1 cellular context compared by ENCODE assay signal in the genomic region with DNA sequence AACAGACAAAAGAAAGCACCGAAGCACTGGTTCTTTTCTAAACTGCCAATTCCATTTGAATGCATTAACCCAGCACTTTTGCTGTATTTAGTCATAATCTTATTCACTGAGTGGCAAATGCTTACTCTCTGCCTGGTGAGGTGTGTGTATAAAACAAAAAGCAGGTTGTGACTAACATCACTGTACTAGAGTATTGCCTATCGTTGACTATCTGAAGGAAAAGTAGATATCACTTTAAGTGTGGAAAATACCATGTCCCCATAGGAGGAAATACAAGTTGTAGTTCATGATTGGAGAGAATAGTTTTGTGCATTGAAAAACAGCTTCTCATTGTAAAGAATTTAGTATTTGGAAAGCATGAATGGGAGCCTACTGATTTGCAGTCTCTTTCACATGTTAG.
TF ChIP-seq lines count a peak whose summit lies in the region.

No MANE protein-coding gene starts in this region.

TF ChIP-seq in K562, 482 proteins besides CTCF, POLR2A, EP300 and RAD21:
- TF ChIP-seq HDGF (IDR thresholded peaks at IDR 0.05), result peak; percentile 42; the same call in 1 of the 2 replicates
- TF ChIP-seq, protein P1, sequence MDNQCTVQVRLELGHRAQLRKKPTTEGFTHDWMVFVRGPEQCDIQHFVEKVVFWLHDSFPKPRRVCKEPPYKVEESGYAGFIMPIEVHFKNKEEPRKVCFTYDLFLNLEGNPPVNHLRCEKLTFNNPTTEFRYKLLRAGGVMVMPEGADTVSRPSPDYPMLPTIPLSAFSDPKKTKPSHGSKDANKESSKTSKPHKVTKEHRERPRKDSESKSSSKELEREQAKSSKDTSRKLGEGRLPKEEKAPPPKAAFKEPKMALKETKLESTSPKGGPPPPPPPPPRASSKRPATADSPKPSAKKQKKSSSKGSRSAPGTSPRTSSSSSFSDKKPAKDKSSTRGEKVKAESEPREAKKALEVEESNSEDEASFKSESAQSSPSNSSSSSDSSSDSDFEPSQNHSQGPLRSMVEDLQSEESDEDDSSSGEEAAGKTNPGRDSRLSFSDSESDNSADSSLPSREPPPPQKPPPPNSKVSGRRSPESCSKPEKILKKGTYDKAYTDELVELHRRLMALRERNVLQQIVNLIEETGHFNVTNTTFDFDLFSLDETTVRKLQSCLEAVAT (IDR thresholded peaks at IDR 0.05), result peak in 1 of 2 experiments; percentile 38; a peak in 1 of 4 replicates
- TF ChIP-seq SMARCC2 (IDR thresholded peaks at IDR 0.05; ENCODE audit: low read depth), result no peak
- TF ChIP-seq FOXK2 (conservative IDR thresholded peaks at IDR 0.05 in 1 of 2, IDR thresholded peaks at IDR 0.05 in 1 of 2; ENCODE audit: low read depth in 2 of 2), result no peak
- no peak for TF ChIP-seq PTBP1 (IDR thresholded peaks at IDR 0.05; ENCODE audit: low read depth, low read length)
- no peak for TF ChIP-seq CREB1 (IDR thresholded peaks at IDR 0.05)
- TF ChIP-seq CREB1 (CRISPR knock-in tag; IDR thresholded peaks at IDR 0.05), result no peak
- TF ChIP-seq HDAC3 (IDR thresholded peaks at IDR 0.05; ENCODE audit: borderline replicate concordance, partially characterized antibody), result no peak
- no peak for TF ChIP-seq SNRNP70 (optimal IDR thresholded peaks at IDR 0.05; ENCODE audit: low read depth, low read length)
- TF ChIP-seq, protein P2, sequence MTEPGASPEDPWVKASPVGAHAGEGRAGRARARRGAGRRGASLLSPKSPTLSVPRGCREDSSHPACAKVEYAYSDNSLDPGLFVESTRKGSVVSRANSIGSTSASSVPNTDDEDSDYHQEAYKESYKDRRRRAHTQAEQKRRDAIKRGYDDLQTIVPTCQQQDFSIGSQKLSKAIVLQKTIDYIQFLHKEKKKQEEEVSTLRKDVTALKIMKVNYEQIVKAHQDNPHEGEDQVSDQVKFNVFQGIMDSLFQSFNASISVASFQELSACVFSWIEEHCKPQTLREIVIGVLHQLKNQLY (CRISPR knock-in tag; conservative IDR thresholded peaks at IDR 0.05), result no peak
- no peak for TF ChIP-seq E2F3 (CRISPR knock-in tag; IDR thresholded peaks at IDR 0.05)
- TF ChIP-seq ZNF668 (CRISPR knock-in tag; IDR thresholded peaks at IDR 0.05), result no peak
- TF ChIP-seq ZNF263 (CRISPR knock-in tag; IDR thresholded peaks at IDR 0.05; ENCODE audit: borderline replicate concordance), result no peak
- TF ChIP-seq, protein P3, sequence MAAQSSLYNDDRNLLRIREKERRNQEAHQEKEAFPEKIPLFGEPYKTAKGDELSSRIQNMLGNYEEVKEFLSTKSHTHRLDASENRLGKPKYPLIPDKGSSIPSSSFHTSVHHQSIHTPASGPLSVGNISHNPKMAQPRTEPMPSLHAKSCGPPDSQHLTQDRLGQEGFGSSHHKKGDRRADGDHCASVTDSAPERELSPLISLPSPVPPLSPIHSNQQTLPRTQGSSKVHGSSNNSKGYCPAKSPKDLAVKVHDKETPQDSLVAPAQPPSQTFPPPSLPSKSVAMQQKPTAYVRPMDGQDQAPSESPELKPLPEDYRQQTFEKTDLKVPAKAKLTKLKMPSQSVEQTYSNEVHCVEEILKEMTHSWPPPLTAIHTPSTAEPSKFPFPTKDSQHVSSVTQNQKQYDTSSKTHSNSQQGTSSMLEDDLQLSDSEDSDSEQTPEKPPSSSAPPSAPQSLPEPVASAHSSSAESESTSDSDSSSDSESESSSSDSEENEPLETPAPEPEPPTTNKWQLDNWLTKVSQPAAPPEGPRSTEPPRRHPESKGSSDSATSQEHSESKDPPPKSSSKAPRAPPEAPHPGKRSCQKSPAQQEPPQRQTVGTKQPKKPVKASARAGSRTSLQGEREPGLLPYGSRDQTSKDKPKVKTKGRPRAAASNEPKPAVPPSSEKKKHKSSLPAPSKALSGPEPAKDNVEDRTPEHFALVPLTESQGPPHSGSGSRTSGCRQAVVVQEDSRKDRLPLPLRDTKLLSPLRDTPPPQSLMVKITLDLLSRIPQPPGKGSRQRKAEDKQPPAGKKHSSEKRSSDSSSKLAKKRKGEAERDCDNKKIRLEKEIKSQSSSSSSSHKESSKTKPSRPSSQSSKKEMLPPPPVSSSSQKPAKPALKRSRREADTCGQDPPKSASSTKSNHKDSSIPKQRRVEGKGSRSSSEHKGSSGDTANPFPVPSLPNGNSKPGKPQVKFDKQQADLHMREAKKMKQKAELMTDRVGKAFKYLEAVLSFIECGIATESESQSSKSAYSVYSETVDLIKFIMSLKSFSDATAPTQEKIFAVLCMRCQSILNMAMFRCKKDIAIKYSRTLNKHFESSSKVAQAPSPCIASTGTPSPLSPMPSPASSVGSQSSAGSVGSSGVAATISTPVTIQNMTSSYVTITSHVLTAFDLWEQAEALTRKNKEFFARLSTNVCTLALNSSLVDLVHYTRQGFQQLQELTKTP (IDR thresholded peaks at IDR 0.05; ENCODE audit: low read depth in 1 of 2, partially characterized antibody in 2 of 2), result peak in 1 of 2 experiments; percentile 33
- no peak for TF ChIP-seq NCOA4 (IDR thresholded peaks at IDR 0.05; ENCODE audit: partially characterized antibody)
- no peak for TF ChIP-seq MAFF (IDR thresholded peaks at IDR 0.05; ENCODE audit: low read length)
- TF ChIP-seq, protein P4, sequence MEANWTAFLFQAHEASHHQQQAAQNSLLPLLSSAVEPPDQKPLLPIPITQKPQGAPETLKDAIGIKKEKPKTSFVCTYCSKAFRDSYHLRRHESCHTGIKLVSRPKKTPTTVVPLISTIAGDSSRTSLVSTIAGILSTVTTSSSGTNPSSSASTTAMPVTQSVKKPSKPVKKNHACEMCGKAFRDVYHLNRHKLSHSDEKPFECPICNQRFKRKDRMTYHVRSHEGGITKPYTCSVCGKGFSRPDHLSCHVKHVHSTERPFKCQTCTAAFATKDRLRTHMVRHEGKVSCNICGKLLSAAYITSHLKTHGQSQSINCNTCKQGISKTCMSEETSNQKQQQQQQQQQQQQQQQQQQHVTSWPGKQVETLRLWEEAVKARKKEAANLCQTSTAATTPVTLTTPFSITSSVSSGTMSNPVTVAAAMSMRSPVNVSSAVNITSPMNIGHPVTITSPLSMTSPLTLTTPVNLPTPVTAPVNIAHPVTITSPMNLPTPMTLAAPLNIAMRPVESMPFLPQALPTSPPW (CRISPR knock-in tag; IDR thresholded peaks at IDR 0.05), result 0 out of 2 replicates have a peak, but pooled peaks have one; percentile 2
- no peak for TF ChIP-seq HNRNPUL1 (IDR thresholded peaks at IDR 0.05; ENCODE audit: low read length)
